Comparison of ENCODE assay signal across 22 cellular contexts in the genomic region with DNA sequence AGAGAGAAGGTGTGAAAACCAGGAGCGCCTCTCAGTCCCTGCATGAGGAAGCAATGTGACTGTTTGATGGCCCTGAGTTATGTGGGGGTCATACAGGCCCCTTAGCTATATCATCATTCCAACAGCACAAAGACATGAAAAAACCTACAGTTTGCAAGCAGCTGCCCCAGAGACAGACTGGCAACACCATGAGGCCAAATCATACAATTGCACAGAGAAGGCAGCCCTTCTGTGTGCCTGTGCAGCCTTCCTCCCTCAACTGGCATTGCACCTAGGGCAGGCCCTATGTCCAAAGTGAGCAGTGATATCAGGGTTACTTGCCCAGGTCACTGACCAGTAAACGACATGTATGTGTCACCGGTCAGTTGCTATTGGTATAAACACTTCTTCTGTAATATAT. TPM values are rescaled to one million over a fixed set of nuclear protein-coding genes. Genes with fewer than 3 reads are reported as not detected.
"Had no signal": no experiment of that assay in that cellular context is flagged by ENCODE, and none has a peak within 500 bp of the region (broad histone marks: within the 10 kb centered on the region; RNA-seq: fewer than 3 reads in every experiment).

No MANE protein-coding gene starts in this region.

- H3K27ac Mint-ChIP-seq: activated B cell treated with CpG ODN at 0.5 μM for 24 hours; activated CD4-positive, alpha-beta T cell treated with anti-CD3 and anti-CD28 coated beads, Interleukin-2, amount 10 ng/mL, durations not matched to agents 7 days and 5 days; activated T-helper 17 cell treated with anti-CD3 and anti-CD28 coated beads, Interleukin-2, amount 50 U/mL, for 72 hours; nephron progenitor cell; stimulated activated naive B cell treated with anti-CD40 and anti-IgM and Interleukin-4, amounts not matched to agents 10 μg/mL and 1 μg/mL and 100 μg/mL, for 72 hours; T-helper 17 cell had no signal

- H3K36me3 Mint-ChIP-seq: stimulated activated naive B cell treated with anti-CD40 and anti-IgM and Interleukin-4, amounts not matched to agents 10 μg/mL and 1 μg/mL and 100 μg/mL, for 72 hours had no signal

- H3K9me3 Mint-ChIP-seq: activated B cell treated with CpG ODN at 0.5 μM for 24 hours; activated CD4-positive, alpha-beta T cell treated with anti-CD3 and anti-CD28 coated beads, Interleukin-2, amount 10 ng/mL, durations not matched to agents 7 days and 5 days; activated T-helper 17 cell treated with anti-CD3 and anti-CD28 coated beads, Interleukin-2, amount 50 U/mL, for 72 hours; nephron progenitor cell; stimulated activated naive B cell treated with anti-CD40 and anti-IgM and Interleukin-4, amounts not matched to agents 10 μg/mL and 1 μg/mL and 100 μg/mL, for 72 hours had no signal

- H3K9me3 ChIP-seq: colonic mucosa, SJCRH30, tibial nerve had no signal

- H3K4me3 Mint-ChIP-seq: activated B cell treated with CpG ODN at 0.5 μM for 24 hours; activated CD4-positive, alpha-beta T cell treated with anti-CD3 and anti-CD28 coated beads, Interleukin-2, amount 10 ng/mL, durations not matched to agents 7 days and 5 days; activated T-helper 17 cell treated with anti-CD3 and anti-CD28 coated beads, Interleukin-2, amount 50 U/mL, for 72 hours; nephron progenitor cell; stimulated activated naive B cell treated with anti-CD40 and anti-IgM and Interleukin-4, amounts not matched to agents 10 μg/mL and 1 μg/mL and 100 μg/mL, for 72 hours; T-helper 17 cell had no signal

- H3K36me3 ChIP-seq: cardiac muscle cell, colonic mucosa, SJCRH30, tibial nerve had no signal

- FAIRE-seq: endometrium, keratinocyte, TTC549 had no signal

- H3K4me1 Mint-ChIP-seq: activated B cell treated with CpG ODN at 0.5 μM for 24 hours; activated CD4-positive, alpha-beta T cell treated with anti-CD3 and anti-CD28 coated beads, Interleukin-2, amount 10 ng/mL, durations not matched to agents 7 days and 5 days; activated T-helper 17 cell treated with anti-CD3 and anti-CD28 coated beads, Interleukin-2, amount 50 U/mL, for 72 hours; nephron progenitor cell; stimulated activated naive B cell treated with anti-CD40 and anti-IgM and Interleukin-4, amounts not matched to agents 10 μg/mL and 1 μg/mL and 100 μg/mL, for 72 hours; T-helper 17 cell had no signal

- H3K27me3 Mint-ChIP-seq: activated B cell treated with CpG ODN at 0.5 μM for 24 hours; activated CD4-positive, alpha-beta T cell treated with anti-CD3 and anti-CD28 coated beads, Interleukin-2, amount 10 ng/mL, durations not matched to agents 7 days and 5 days; activated T-helper 17 cell treated with anti-CD3 and anti-CD28 coated beads, Interleukin-2, amount 50 U/mL, for 72 hours had no signal

- H3K4me3 ChIP-seq: cardiac muscle cell, colonic mucosa, hepatocyte, SJCRH30, tibial nerve had no signal

- ATAC-seq: activated T-helper 17 cell treated with anti-CD3 and anti-CD28 coated beads, Interleukin-2, amount 50 U/mL, for 72 hours; esophagus mucosa; stimulated activated naive B cell treated with anti-CD40 and anti-IgM and Interleukin-4, amounts not matched to agents 10 μg/mL and 1 μg/mL and 100 μg/mL, for 72 hours; T-helper 17 cell had no signal

- H2AFZ ChIP-seq: hepatocyte had no signal

- H3K27me3 ChIP-seq: cardiac muscle cell, colonic mucosa, hepatocyte, SJCRH30, tibial nerve had no signal

- H3K4me1 ChIP-seq: colonic mucosa, tibial nerve had no signal

- DNase-seq: activated B cell treated with CpG ODN at 0.5 μM for 24 hours; activated CD4-positive, alpha-beta T cell treated with anti-CD3 and anti-CD28 coated beads, Interleukin-2, amount 10 ng/mL, durations not matched to agents 7 days and 5 days; activated naive CD4-positive, alpha-beta T cell treated with Interleukin-2 at 50 U/mL for 16 hours; mesendoderm; nephron progenitor cell; SJCRH30; stimulated activated CD4-positive, alpha-beta T cell treated with anti-CD3 and anti-CD28 coated beads, Interleukin-12 subunit alpha, Interleukin-12 subunit beta, amount 100 ng/mL, for 4 hours; stimulated activated naive B cell treated with anti-CD40 and anti-IgM and Interleukin-4, amounts not matched to agents 10 μg/mL and 1 μg/mL and 100 μg/mL, for 72 hours; T-helper 17 cell had no signal

- H3K79me2 ChIP-seq: hepatocyte had no signal

- H3K4me2 ChIP-seq: hepatocyte had no signal

- H3K27ac ChIP-seq: cardiac muscle cell, colonic mucosa, hepatocyte, SJCRH30, tibial nerve had no signal

RNA-seq across cellular contexts. Expression of gene GPRIN2, which starts 41.6 kb away (rescaled TPM):
- total RNA-seq: activated B cell treated with CpG ODN at 0.5 μM for 24 hours; activated CD4-positive, alpha-beta T cell treated with anti-CD3 and anti-CD28 coated beads, Interleukin-2, amount 10 ng/mL, durations not matched to agents 7 days and 5 days; activated T-helper 17 cell treated with anti-CD3 and anti-CD28 coated beads, Interleukin-2, amount 50 U/mL, for 72 hours; osteoblast; SJCRH30; subcutaneous adipose tissue; T-helper 17 cell had no signal

RNA-seq across cellular contexts. Expression of gene NPY4R, which starts 49.1 kb away (rescaled TPM):
- total RNA-seq: activated B cell treated with CpG ODN at 0.5 μM for 24 hours; activated CD4-positive, alpha-beta T cell treated with anti-CD3 and anti-CD28 coated beads, Interleukin-2, amount 10 ng/mL, durations not matched to agents 7 days and 5 days; activated T-helper 17 cell treated with anti-CD3 and anti-CD28 coated beads, Interleukin-2, amount 50 U/mL, for 72 hours; glomerular endothelial cell; liver; SJCRH30; T-helper 17 cell had no signal
- polyA plus RNA-seq: liver had no signal
